In the genomic region with DNA sequence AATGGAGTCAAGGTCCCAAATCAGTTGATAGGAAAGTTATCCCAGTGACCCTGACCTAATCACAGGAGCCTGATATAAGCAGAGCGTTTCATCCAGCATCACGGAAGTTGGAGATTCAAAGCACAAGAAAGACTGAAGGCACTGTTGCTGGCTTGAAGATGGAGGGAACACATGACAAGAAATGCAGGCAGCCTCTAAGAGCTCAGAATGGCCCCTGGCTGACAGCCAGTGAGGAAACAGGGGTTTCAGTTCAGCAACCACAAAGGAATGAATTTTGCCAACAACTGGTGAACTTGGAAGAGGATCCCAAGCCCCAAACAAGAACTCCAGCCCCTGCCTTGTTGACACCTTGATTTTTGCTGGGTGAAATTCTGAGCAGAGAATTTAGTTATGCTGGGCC, we compare ENCODE assay signal across 18 cellular contexts.
A peak's percentile ranks its signal among the peaks of the same experiment; 100 is the strongest.
DNase-seq lines count a peak whose midpoint lies in the region; ATAC-seq lines count a peak whose summit lies in the region.
"Had no signal": no experiment of that assay in that cellular context is flagged by ENCODE, and none has a peak within 500 bp of the region (broad histone marks: within the 10 kb centered on the region; RNA-seq: fewer than 3 reads in every experiment).

No MANE protein-coding gene starts in this region.

- no peak overlapping the region for H3K27ac Mint-ChIP-seq in immature natural killer cell
- H3K27ac Mint-ChIP-seq: CD4-positive, CD25-positive, alpha-beta regulatory T cell; GM23338 had no signal

- H3K4me3 Mint-ChIP-seq in immature natural killer cell = no peak overlapping the region
- H3K4me3 Mint-ChIP-seq: CD4-positive, CD25-positive, alpha-beta regulatory T cell; GM23338 had no signal

- intact Hi-C loops in left ventricle myocardium superior (cut with micrococcal nuclease) = no loop called here
- intact Hi-C loops in sciatic nerve (cut with DNase I) = no loop called here

- peaks cover 0 to 5% (median 0%) of the 10 kb centered on the region in 6 donors for H3K9me3 Mint-ChIP-seq in immature natural killer cell
- H3K9me3 Mint-ChIP-seq: GM23338 had no signal

- ATAC-seq in left ventricle myocardium superior (peak; percentile 47), sciatic nerve (peak; percentile 73), HG02610 (IDR thresholded peaks at IDR 0.05; ENCODE audit: unreplicated experiment) (no peak)
- ATAC-seq: GM12878, GM23338 had no signal

- no peaks in the 10 kb centered on the region for H3K9me3 ChIP-seq in adipocyte (ENCODE audit: control insufficient read depth, low read length)
- H3K9me3 ChIP-seq: MG63 had no signal

- H3K27me3 Mint-ChIP-seq in immature natural killer cell (ENCODE audit: low read depth in 3 of 3) = peaks cover 0 to 2% (median 0%) of the 10 kb centered on the region in 3 donors
- H3K27me3 Mint-ChIP-seq: CD4-positive, CD25-positive, alpha-beta regulatory T cell had no signal

- H3K27me3 ChIP-seq in adipocyte (replicated peaks; ENCODE audit: control insufficient read depth, insufficient read depth, low read length) = no peaks in the 10 kb centered on the region

- DNase-seq in Ammon's horn (ENCODE audit: low spot score) (peak; percentile 68), adipocyte (ENCODE audit: low read depth) (peak; percentile 9), left ventricle myocardium superior (peak; percentile 42), sciatic nerve (ENCODE audit: low spot score) (no peak), Kasumi-1 (lab: John Stamatoyannopoulos, UW) (no peak), immature natural killer cell (no peak), COLO668 (lab: John Stamatoyannopoulos, UW; ENCODE audit: unreplicated experiment) (no peak)
- DNase-seq: Calu3; CD4-positive, CD25-positive, alpha-beta regulatory T cell; KG1; MG63; NCI-H1105; NCI-H187; NCI-H2171; NCI-H510A had no signal

- H3K4me3 ChIP-seq in adipocyte (ENCODE audit: low read length) = no peak overlapping the region
- H3K4me3 ChIP-seq: GM12878, GM23338, MG63 had no signal

- no peaks in the 10 kb centered on the region for H3K36me3 Mint-ChIP-seq in immature natural killer cell
- H3K36me3 Mint-ChIP-seq: CD4-positive, CD25-positive, alpha-beta regulatory T cell had no signal

- no peak overlapping the region for H3K9ac ChIP-seq in adipocyte (ENCODE audit: low read length)

- H3K36me3 ChIP-seq in adipocyte (ENCODE audit: control insufficient read depth, insufficient read depth, low read length, severe bottlenecking) = no peaks in the 10 kb centered on the region
- H3K36me3 ChIP-seq: MG63 had no signal

- H3K4me1 ChIP-seq in adipocyte (ENCODE audit: control insufficient read depth, insufficient read depth, low read length) = peaks cover 4% of the 10 kb centered on the region

- no peaks in the 10 kb centered on the region for H3K4me1 Mint-ChIP-seq in immature natural killer cell
- H3K4me1 Mint-ChIP-seq: CD4-positive, CD25-positive, alpha-beta regulatory T cell; GM23338 had no signal

Comparison
In these comparisons a context has a peak if more than half of its experiments do, and no peak if none do; other contexts are left out.
1. DNase-seq: peak in Ammon's horn (single experiment), adipocyte (single experiment) and left ventricle myocardium superior (single experiment); none in sciatic nerve (single experiment), Kasumi-1 (0 of 2), immature natural killer cell (0 of 3) and COLO668 (single experiment).